Comparison of ENCODE assay signal across 8 cellular contexts in the genomic region with DNA sequence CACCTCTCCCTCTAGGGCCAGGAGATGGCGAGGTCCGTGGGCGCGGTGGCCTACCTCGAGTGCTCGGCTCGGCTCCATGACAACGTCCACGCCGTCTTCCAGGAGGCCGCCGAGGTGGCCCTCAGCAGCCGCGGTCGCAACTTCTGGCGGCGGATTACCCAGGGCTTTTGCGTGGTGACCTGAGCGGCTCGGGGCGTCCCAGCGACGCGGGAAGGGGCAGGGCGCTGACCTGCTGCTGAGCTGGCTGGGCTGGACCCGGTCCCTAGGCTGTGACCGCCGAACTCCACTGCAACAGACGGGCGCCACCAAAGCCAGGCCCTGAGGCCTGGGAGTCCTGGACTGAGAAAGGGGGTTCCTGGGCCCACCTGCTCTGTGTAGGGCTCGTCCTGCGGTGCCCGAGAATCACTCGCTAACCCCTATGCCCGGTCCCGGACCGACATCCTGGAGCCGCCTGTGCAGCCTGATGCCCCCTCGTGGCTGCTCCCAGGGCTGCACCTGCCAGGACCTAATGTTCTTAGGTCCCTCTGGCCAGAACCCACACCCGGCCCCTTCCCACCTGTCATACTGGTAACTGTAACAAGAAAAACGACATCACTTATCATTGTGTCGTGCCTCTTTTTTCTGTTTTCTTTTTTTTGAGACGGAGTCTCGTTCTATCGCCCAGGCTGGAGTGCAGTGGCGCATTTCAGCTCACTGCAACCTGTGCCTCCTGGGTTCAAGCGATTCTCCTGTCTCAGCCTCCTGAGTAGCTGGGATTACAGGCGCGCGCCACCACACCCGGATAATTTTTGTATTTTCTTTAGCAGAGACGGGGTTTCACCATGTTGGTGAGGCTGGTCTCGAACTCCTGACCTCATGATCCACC. TPM values are rescaled to one million over a fixed set of nuclear protein-coding genes. Genes with fewer than 3 reads are reported as not detected.
DNase-seq lines count a peak whose midpoint lies in the region; ATAC-seq and TF ChIP-seq lines count a peak whose summit lies in the region.

No MANE protein-coding gene starts in this region.

- H3K27me3 ChIP-seq in HL-60 (ENCODE audit: insufficient read depth, poor library complexity, severe bottlenecking) (no peaks in the 10 kb centered on the region), ascending aorta (no peaks in the 10 kb centered on the region), skeletal muscle tissue (ENCODE audit: control insufficient read depth in 3 of 3, insufficient read depth in 3 of 3, low read length in 3 of 3) (no peaks in the 10 kb centered on the region)

- H3K4me1 ChIP-seq in ascending aorta (no peaks in the 10 kb centered on the region), skeletal muscle tissue (ENCODE audit: control insufficient read depth in 3 of 3, insufficient read depth in 3 of 3, low read length in 3 of 3) (peaks cover 0 to 4% (median 3%) of the 10 kb centered on the region in 3 donors)

- H3K9me3 ChIP-seq in ascending aorta = no peaks in the 10 kb centered on the region
- H3K9me3 ChIP-seq in skeletal muscle tissue (ENCODE audit: control insufficient read depth in 3 of 3, low read length in 3 of 3) = no peaks in the 10 kb centered on the region

- H3K4me3 ChIP-seq in HL-60 (replicated peaks; ENCODE audit: insufficient read depth, low read length) (peak overlapping the region; percentile 19; the same call in 1 of the 2 replicates), ascending aorta (peak overlapping the region in 1 of 2 donors; percentile 33), skeletal muscle tissue (ENCODE audit: low read length in 3 of 3) (peak overlapping the region; percentile 65 to 67 (median 66))

- H3K36me3 ChIP-seq in ascending aorta (no peaks in the 10 kb centered on the region), skeletal muscle tissue (ENCODE audit: control insufficient read depth in 3 of 3, insufficient read depth in 3 of 3, low read length in 3 of 3) (no peaks in the 10 kb centered on the region)

- H3K27ac ChIP-seq in HL-60 (replicated peaks) = no peak overlapping the region
- H3K27ac ChIP-seq in ascending aorta = no peak overlapping the region
- no peak overlapping the region for H3K27ac ChIP-seq in skeletal muscle tissue (ENCODE audit: low read depth, low read length)

- TF ChIP-seq CTCF in HL-60 (IDR thresholded peaks at IDR 0.05; ENCODE audit: insufficient read depth, low read length) (peak; percentile 73), ascending aorta (IDR thresholded peaks at IDR 0.05) (peak; percentile 72 to 89 (median 84))

- peak overlapping the region in 2 of 3 donors; percentile 50 to 62 for H3K9ac ChIP-seq in skeletal muscle tissue (ENCODE audit: low read depth in 1 of 3, low read length in 3 of 3)

- DNase-seq in C1 segment of cervical spinal cord (lab: John Stamatoyannopoulos, UW) = peak in 12 of 14 donors; percentile 9 to 68 (median 32)
- DNase-seq in HL-60 (ENCODE audit: low read depth in 1 of 2, low spot score in 1 of 2) = peak; percentile 35 to 58
- DNase-seq in T-helper 2 cell = peak; percentile 32 to 69 (median 60)
- DNase-seq in ascending aorta (ENCODE audit: low spot score in 2 of 2) = peak; percentile 20 to 86
- DNase-seq in hypothalamus (lab: John Stamatoyannopoulos, UW) = peak in 46 of 51 donors; percentile 3 to 74 (median 38)
- no peak for DNase-seq in NCI-H2107 (lab: John Stamatoyannopoulos, UW)

- no peak for ATAC-seq in GM21737 (IDR thresholded peaks at IDR 0.05; ENCODE audit: unreplicated experiment)

- intact Hi-C loops in ascending aorta (cut with DNase I) = no loop called here

RNA-seq across cellular contexts. Expression of gene RHOD, which starts 15.0 kb away (rescaled TPM):
- total RNA-seq in ascending aorta (82.6 TPM), skeletal muscle tissue (7.8 TPM)

RNA-seq across cellular contexts. Expression of gene KDM2A, which starts 47.4 kb away (rescaled TPM):
- total RNA-seq in ascending aorta = 129 TPM
- total RNA-seq in skeletal muscle tissue = 43.8 TPM

RNA-seq across cellular contexts. Expression of gene SYT12, which starts 48.7 kb away (rescaled TPM):
- total RNA-seq in ascending aorta (6.3 TPM), skeletal muscle tissue (not detected)
